In the genomic region with DNA sequence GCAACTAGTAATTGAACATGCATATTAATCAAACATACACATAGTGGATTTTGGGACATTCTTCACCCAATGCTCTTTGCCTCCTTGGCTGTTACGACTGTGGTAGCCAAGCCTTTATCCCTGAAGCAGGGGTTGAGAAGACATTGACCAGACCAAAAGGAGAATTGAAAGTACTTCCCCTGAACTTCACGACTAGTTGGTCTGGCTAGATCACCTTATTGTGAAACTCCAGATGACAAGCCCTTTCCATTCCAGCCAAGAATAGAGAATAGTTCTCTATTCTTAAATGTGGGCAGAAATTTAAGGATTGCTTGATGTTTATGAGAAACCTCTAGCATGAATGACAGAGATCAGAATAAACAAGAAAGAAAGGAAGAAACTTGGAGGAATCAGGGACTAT, we compare ENCODE assay signal across 18 cellular contexts.
A peak's percentile ranks its signal among the peaks of the same experiment; 100 is the strongest.
DNase-seq lines count a peak whose midpoint lies in the region; ATAC-seq and TF ChIP-seq lines count a peak whose summit lies in the region.
"Had no signal": no experiment of that assay in that cellular context is flagged by ENCODE, and none has a peak within 500 bp of the region (broad histone marks: within the 10 kb centered on the region; RNA-seq: fewer than 3 reads in every experiment).

No MANE protein-coding gene starts in this region.

- no peak for TF ChIP-seq CTCF in NB4 (IDR thresholded peaks at IDR 0.05; ENCODE audit: low read depth, low read length)

- H3K9me3 Mint-ChIP-seq in effector memory CD8-positive, alpha-beta T cell = no peaks in the 10 kb centered on the region
- H3K9me3 Mint-ChIP-seq: activated naive CD4-positive, alpha-beta T cell treated with anti-CD3 and anti-CD28 coated beads, Interleukin-2, amount 50 U/mL, for 24 hours; natural killer cell treated with Interleukin-12 subunit alpha and Interleukin-12 subunit beta and Interleukin-15 and Interleukin-18, amount 100 ng/mL, for 72 hours had no signal

- H3K4me1 Mint-ChIP-seq in effector memory CD8-positive, alpha-beta T cell (ENCODE audit: low read depth in 2 of 2) = no peaks in the 10 kb centered on the region
- H3K4me1 Mint-ChIP-seq: activated naive CD4-positive, alpha-beta T cell treated with anti-CD3 and anti-CD28 coated beads, Interleukin-2, amount 50 U/mL, for 24 hours had no signal

- H3K36me3 Mint-ChIP-seq in effector memory CD8-positive, alpha-beta T cell (ENCODE audit: insufficient read depth) = no peaks in the 10 kb centered on the region
- H3K36me3 Mint-ChIP-seq: activated naive CD4-positive, alpha-beta T cell treated with anti-CD3 and anti-CD28 coated beads, Interleukin-2, amount 50 U/mL, for 24 hours; natural killer cell treated with Interleukin-12 subunit alpha and Interleukin-12 subunit beta and Interleukin-15 and Interleukin-18, amount 100 ng/mL, for 72 hours had no signal

- H3K27ac Mint-ChIP-seq in effector memory CD8-positive, alpha-beta T cell = no peak overlapping the region
- H3K27ac Mint-ChIP-seq: activated naive CD4-positive, alpha-beta T cell treated with anti-CD3 and anti-CD28 coated beads, Interleukin-2, amount 50 U/mL, for 24 hours; natural killer cell treated with Interleukin-12 subunit alpha and Interleukin-12 subunit beta and Interleukin-15 and Interleukin-18, amount 100 ng/mL, for 72 hours had no signal

- no peak for TF ChIP-seq POLR2A in NB4 (IDR thresholded peaks at IDR 0.05; ENCODE audit: extremely low read depth, insufficient read length)

- DNase-seq in NB4 (ENCODE audit: low read depth) (peak; percentile 83), fibroblast of gingiva (ENCODE audit: low read depth) (peak; percentile 13), dedifferentiated amniotic fluid mesenchymal stem cell (ENCODE audit: extremely low spot score) (no peak)
- no peak for DNase-seq in effector memory CD8-positive, alpha-beta T cell
- DNase-seq: cerebellar nuclear complex; COR-L47; DND-41; glutamatergic neuron; NCI-H1105 treated with DMSO at 0.1 percent for 48 hours; NCI-H524 treated with DMSO at 0.1 percent for 48 hours; stimulated activated CD4-positive, alpha-beta T cell treated with anti-CD3 and anti-CD28 coated beads, Interleukin-1b, Interleukin-23, amount 100 ng/mL, for 48 hours; stimulated activated naive CD4-positive, alpha-beta T cell had no signal

- H3K4me3 ChIP-seq in NB4 (ENCODE audit: low read depth, low read length) = no peak overlapping the region
- H3K4me3 ChIP-seq: tibial nerve had no signal

- peaks cover 13% of the 10 kb centered on the region in 2 donors for H3K27me3 Mint-ChIP-seq in effector memory CD8-positive, alpha-beta T cell

- H3K4me3 Mint-ChIP-seq in effector memory CD8-positive, alpha-beta T cell = no peak overlapping the region
- H3K4me3 Mint-ChIP-seq: activated naive CD4-positive, alpha-beta T cell treated with anti-CD3 and anti-CD28 coated beads, Interleukin-2, amount 50 U/mL, for 24 hours; natural killer cell treated with Interleukin-12 subunit alpha and Interleukin-12 subunit beta and Interleukin-15 and Interleukin-18, amount 100 ng/mL, for 72 hours had no signal

- peak; percentile 56 for ATAC-seq in GM18909 (IDR thresholded peaks at IDR 0.05; ENCODE audit: poor library complexity, unreplicated experiment)
- ATAC-seq in effector memory CD8-positive, alpha-beta T cell (replicated peaks) = no peak
- no peak for ATAC-seq in GM21423 (IDR thresholded peaks at IDR 0.05; ENCODE audit: unreplicated experiment)
- no peak for ATAC-seq in GM21367 (IDR thresholded peaks at IDR 0.05; ENCODE audit: unreplicated experiment)
- ATAC-seq: natural killer cell treated with Interleukin-12 subunit alpha and Interleukin-12 subunit beta and Interleukin-15 and Interleukin-18, amount 100 ng/mL, for 72 hours had no signal

Comparison
In these comparisons a context has a peak if more than half of its experiments do, and no peak if none do; other contexts are left out.
1. DNase-seq: peak in NB4 (single experiment) and fibroblast of gingiva (single experiment); none in effector memory CD8-positive, alpha-beta T cell (0 of 3) and dedifferentiated amniotic fluid mesenchymal stem cell (single experiment).